Comparison of ENCODE assay signal across 1 cellular context in the genomic region with DNA sequence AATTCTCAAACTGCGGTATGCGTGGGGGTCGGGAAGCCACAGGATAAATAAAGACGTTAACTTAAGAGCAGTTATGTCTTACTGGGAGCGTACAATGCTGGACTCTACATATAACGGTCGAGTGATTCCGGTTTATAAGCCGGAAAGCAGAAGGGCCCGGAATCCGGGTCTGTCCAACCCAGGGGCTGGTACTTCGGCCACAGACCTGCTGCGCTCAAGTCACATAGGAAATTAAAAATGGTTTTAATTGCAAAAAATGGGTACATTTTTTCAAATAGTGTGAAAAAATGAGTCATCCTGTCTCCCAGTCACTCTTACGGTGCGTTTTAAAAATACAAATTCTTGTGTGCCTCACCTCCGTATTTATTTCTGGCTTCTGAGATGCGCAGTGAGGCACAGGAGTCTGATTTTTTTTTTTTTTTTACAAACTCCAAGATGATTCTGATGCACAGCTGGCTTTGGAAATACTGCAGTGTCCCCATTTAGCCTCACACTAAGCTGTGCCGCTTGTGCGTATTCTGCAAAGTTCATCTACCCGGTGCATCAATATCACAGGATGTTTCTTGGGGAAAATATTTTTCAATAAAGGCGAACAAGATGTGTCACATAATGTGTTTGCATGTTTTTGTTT.
TF ChIP-seq lines count a peak whose summit lies in the region.

No MANE protein-coding gene starts in this region.

TF ChIP-seq in HepG2, 621 proteins besides CTCF, POLR2A, EP300 and RAD21 (continued from another document and continues in another):
- TF ChIP-seq RCOR2 (CRISPR knock-in tag; IDR thresholded peaks at IDR 0.05) (no peak), ADNP (CRISPR knock-in tag; IDR thresholded peaks at IDR 0.05) (no peak), PAF1 (CRISPR knock-in tag; IDR thresholded peaks at IDR 0.05) (no peak), NFE2L2 (IDR thresholded peaks at IDR 0.05; ENCODE audit: low read length) (no peak), ZSCAN25 (CRISPR knock-in tag; IDR thresholded peaks at IDR 0.05) (no peak), FOXC1 (CRISPR knock-in tag; IDR thresholded peaks at IDR 0.05; ENCODE audit: borderline replicate concordance) (no peak), ZNF674 (CRISPR knock-in tag; IDR thresholded peaks at IDR 0.05; ENCODE audit: low read depth) (no peak; the same call in 1 of the 2 replicates), SRSF1 (optimal IDR thresholded peaks at IDR 0.05; ENCODE audit: low read depth, low read length) (no peak), DMAP1 (CRISPR knock-in tag; IDR thresholded peaks at IDR 0.05) (no peak), ZKSCAN1 (IDR thresholded peaks at IDR 0.05; ENCODE audit: low read length) (no peak), FOXJ3 (CRISPR knock-in tag; IDR thresholded peaks at IDR 0.05; ENCODE audit: borderline replicate concordance) (0 out of 2 replicates have a peak, but pooled peaks have one; percentile 48), ZFP37 (CRISPR knock-in tag; IDR thresholded peaks at IDR 0.05; ENCODE audit: borderline replicate concordance) (0 out of 2 replicates have a peak, but pooled peaks have one; percentile 27), HNRNPUL1 (IDR thresholded peaks at IDR 0.05; ENCODE audit: low read depth, low read length) (no peak), FOXP1 (IDR thresholded peaks at IDR 0.05) (no peak), FOXP1 (CRISPR knock-in tag; IDR thresholded peaks at IDR 0.05) (0 out of 2 replicates have a peak, but pooled peaks have one; percentile 50), CBX2 (IDR thresholded peaks at IDR 0.05; ENCODE audit: low read depth, low read length) (no peak), CBX2 (CRISPR knock-in tag; IDR thresholded peaks at IDR 0.05; ENCODE audit: low read depth) (no peak), XRCC5 (optimal IDR thresholded peaks at IDR 0.05; ENCODE audit: low read length) (peak; percentile 0), ZEB1 (IDR thresholded peaks at IDR 0.05; ENCODE audit: insufficient replicate concordance, low read depth) (no peak), ZNF432 (CRISPR knock-in tag; IDR thresholded peaks at IDR 0.05; ENCODE audit: borderline replicate concordance) (no peak), ATAD3A (CRISPR knock-in tag; IDR thresholded peaks at IDR 0.05) (no peak), KLF11 (CRISPR knock-in tag; IDR thresholded peaks at IDR 0.05) (no peak), NRL (CRISPR knock-in tag; IDR thresholded peaks at IDR 0.05; ENCODE audit: borderline replicate concordance) (no peak), ZNF263 (CRISPR knock-in tag; IDR thresholded peaks at IDR 0.05) (no peak), MYNN (CRISPR knock-in tag; IDR thresholded peaks at IDR 0.05; ENCODE audit: low read depth) (no peak), ZSCAN22 (CRISPR knock-in tag; IDR thresholded peaks at IDR 0.05) (no peak), ZNF746 (CRISPR knock-in tag; IDR thresholded peaks at IDR 0.05) (no peak), ATF1 (CRISPR knock-in tag; IDR thresholded peaks at IDR 0.05) (no peak), HNF4A (CRISPR knock-in tag; IDR thresholded peaks at IDR 0.05) (0 out of 2 replicates have a peak, but pooled peaks have one; percentile 31), SP4 (CRISPR knock-in tag; IDR thresholded peaks at IDR 0.05) (no peak), ZNF33B (CRISPR knock-in tag; IDR thresholded peaks at IDR 0.05) (no peak), TMF1 (CRISPR knock-in tag; IDR thresholded peaks at IDR 0.05; ENCODE audit: low read depth) (no peak)
- TF ChIP-seq, protein P1, sequence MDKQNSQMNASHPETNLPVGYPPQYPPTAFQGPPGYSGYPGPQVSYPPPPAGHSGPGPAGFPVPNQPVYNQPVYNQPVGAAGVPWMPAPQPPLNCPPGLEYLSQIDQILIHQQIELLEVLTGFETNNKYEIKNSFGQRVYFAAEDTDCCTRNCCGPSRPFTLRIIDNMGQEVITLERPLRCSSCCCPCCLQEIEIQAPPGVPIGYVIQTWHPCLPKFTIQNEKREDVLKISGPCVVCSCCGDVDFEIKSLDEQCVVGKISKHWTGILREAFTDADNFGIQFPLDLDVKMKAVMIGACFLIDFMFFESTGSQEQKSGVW (CRISPR knock-in tag; IDR thresholded peaks at IDR 0.05; ENCODE audit: borderline replicate concordance) = no peak
- TF ChIP-seq, protein P2, sequence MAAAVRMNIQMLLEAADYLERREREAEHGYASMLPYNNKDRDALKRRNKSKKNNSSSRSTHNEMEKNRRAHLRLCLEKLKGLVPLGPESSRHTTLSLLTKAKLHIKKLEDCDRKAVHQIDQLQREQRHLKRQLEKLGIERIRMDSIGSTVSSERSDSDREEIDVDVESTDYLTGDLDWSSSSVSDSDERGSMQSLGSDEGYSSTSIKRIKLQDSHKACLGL (CRISPR knock-in tag; IDR thresholded peaks at IDR 0.05) = no peak
- TF ChIP-seq, protein P3, sequence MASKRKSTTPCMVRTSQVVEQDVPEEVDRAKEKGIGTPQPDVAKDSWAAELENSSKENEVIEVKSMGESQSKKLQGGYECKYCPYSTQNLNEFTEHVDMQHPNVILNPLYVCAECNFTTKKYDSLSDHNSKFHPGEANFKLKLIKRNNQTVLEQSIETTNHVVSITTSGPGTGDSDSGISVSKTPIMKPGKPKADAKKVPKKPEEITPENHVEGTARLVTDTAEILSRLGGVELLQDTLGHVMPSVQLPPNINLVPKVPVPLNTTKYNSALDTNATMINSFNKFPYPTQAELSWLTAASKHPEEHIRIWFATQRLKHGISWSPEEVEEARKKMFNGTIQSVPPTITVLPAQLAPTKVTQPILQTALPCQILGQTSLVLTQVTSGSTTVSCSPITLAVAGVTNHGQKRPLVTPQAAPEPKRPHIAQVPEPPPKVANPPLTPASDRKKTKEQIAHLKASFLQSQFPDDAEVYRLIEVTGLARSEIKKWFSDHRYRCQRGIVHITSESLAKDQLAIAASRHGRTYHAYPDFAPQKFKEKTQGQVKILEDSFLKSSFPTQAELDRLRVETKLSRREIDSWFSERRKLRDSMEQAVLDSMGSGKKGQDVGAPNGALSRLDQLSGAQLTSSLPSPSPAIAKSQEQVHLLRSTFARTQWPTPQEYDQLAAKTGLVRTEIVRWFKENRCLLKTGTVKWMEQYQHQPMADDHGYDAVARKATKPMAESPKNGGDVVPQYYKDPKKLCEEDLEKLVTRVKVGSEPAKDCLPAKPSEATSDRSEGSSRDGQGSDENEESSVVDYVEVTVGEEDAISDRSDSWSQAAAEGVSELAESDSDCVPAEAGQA (IDR thresholded peaks at IDR 0.05; ENCODE audit: low read depth) = no peak
- TF ChIP-seq, protein P3 (CRISPR knock-in tag; IDR thresholded peaks at IDR 0.05; ENCODE audit: borderline replicate concordance) = no peak
- TF ChIP-seq, protein P4, sequence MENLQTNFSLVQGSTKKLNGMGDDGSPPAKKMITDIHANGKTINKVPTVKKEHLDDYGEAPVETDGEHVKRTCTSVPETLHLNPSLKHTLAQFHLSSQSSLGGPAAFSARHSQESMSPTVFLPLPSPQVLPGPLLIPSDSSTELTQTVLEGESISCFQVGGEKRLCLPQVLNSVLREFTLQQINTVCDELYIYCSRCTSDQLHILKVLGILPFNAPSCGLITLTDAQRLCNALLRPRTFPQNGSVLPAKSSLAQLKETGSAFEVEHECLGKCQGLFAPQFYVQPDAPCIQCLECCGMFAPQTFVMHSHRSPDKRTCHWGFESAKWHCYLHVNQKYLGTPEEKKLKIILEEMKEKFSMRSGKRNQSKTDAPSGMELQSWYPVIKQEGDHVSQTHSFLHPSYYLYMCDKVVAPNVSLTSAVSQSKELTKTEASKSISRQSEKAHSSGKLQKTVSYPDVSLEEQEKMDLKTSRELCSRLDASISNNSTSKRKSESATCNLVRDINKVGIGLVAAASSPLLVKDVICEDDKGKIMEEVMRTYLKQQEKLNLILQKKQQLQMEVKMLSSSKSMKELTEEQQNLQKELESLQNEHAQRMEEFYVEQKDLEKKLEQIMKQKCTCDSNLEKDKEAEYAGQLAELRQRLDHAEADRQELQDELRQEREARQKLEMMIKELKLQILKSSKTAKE (CRISPR knock-in tag; IDR thresholded peaks at IDR 0.05; ENCODE audit: borderline replicate concordance) = no peak
- TF ChIP-seq, protein P5, sequence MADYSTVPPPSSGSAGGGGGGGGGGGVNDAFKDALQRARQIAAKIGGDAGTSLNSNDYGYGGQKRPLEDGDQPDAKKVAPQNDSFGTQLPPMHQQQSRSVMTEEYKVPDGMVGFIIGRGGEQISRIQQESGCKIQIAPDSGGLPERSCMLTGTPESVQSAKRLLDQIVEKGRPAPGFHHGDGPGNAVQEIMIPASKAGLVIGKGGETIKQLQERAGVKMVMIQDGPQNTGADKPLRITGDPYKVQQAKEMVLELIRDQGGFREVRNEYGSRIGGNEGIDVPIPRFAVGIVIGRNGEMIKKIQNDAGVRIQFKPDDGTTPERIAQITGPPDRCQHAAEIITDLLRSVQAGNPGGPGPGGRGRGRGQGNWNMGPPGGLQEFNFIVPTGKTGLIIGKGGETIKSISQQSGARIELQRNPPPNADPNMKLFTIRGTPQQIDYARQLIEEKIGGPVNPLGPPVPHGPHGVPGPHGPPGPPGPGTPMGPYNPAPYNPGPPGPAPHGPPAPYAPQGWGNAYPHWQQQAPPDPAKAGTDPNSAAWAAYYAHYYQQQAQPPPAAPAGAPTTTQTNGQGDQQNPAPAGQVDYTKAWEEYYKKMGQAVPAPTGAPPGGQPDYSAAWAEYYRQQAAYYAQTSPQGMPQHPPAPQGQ (CRISPR knock-in tag; IDR thresholded peaks at IDR 0.05; ENCODE audit: borderline replicate concordance) = 0 out of 2 replicates have a peak, but pooled peaks have one; percentile 86
- TF ChIP-seq, protein P6, sequence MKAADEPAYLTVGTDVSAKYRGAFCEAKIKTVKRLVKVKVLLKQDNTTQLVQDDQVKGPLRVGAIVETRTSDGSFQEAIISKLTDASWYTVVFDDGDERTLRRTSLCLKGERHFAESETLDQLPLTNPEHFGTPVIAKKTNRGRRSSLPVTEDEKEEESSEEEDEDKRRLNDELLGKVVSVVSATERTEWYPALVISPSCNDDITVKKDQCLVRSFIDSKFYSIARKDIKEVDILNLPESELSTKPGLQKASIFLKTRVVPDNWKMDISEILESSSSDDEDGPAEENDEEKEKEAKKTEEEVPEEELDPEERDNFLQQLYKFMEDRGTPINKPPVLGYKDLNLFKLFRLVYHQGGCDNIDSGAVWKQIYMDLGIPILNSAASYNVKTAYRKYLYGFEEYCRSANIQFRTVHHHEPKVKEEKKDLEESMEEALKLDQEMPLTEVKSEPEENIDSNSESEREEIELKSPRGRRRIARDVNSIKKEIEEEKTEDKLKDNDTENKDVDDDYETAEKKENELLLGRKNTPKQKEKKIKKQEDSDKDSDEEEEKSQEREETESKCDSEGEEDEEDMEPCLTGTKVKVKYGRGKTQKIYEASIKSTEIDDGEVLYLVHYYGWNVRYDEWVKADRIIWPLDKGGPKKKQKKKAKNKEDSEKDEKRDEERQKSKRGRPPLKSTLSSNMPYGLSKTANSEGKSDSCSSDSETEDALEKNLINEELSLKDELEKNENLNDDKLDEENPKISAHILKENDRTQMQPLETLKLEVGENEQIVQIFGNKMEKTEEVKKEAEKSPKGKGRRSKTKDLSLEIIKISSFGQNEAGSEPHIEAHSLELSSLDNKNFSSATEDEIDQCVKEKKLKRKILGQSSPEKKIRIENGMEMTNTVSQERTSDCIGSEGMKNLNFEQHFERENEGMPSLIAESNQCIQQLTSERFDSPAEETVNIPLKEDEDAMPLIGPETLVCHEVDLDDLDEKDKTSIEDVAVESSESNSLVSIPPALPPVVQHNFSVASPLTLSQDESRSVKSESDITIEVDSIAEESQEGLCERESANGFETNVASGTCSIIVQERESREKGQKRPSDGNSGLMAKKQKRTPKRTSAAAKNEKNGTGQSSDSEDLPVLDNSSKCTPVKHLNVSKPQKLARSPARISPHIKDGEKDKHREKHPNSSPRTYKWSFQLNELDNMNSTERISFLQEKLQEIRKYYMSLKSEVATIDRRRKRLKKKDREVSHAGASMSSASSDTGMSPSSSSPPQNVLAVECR (CRISPR knock-in tag; IDR thresholded peaks at IDR 0.05; ENCODE audit: borderline replicate concordance) = peak; percentile 65
- TF ChIP-seq, protein P7, sequence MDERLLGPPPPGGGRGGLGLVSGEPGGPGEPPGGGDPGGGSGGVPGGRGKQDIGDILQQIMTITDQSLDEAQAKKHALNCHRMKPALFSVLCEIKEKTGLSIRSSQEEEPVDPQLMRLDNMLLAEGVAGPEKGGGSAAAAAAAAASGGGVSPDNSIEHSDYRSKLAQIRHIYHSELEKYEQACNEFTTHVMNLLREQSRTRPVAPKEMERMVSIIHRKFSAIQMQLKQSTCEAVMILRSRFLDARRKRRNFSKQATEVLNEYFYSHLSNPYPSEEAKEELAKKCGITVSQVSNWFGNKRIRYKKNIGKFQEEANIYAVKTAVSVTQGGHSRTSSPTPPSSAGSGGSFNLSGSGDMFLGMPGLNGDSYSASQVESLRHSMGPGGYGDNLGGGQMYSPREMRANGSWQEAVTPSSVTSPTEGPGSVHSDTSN (CRISPR knock-in tag; IDR thresholded peaks at IDR 0.05) = no peak
- TF ChIP-seq, protein P8, sequence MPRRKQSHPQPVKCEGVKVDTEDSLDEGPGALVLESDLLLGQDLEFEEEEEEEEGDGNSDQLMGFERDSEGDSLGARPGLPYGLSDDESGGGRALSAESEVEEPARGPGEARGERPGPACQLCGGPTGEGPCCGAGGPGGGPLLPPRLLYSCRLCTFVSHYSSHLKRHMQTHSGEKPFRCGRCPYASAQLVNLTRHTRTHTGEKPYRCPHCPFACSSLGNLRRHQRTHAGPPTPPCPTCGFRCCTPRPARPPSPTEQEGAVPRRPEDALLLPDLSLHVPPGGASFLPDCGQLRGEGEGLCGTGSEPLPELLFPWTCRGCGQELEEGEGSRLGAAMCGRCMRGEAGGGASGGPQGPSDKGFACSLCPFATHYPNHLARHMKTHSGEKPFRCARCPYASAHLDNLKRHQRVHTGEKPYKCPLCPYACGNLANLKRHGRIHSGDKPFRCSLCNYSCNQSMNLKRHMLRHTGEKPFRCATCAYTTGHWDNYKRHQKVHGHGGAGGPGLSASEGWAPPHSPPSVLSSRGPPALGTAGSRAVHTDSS (CRISPR knock-in tag; conservative IDR thresholded peaks at IDR 0.05) = no peak
- TF ChIP-seq, protein P9, sequence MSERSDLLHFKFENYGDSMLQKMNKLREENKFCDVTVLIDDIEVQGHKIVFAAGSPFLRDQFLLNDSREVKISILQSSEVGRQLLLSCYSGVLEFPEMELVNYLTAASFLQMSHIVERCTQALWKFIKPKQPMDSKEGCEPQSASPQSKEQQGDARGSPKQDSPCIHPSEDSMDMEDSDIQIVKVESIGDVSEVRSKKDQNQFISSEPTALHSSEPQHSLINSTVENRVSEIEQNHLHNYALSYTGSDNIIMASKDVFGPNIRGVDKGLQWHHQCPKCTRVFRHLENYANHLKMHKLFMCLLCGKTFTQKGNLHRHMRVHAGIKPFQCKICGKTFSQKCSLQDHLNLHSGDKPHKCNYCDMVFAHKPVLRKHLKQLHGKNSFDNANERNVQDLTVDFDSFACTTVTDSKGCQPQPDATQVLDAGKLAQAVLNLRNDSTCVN (CRISPR knock-in tag; IDR thresholded peaks at IDR 0.05; ENCODE audit: borderline replicate concordance) = no peak
